ENCODE assay signal across 8 cellular contexts in genomic region chr20:63979221-63979548, GRCh38. TPM values are rescaled to one million over a fixed set of nuclear protein-coding genes. Genes with fewer than 3 reads are reported as not detected.
DNase-seq lines count a peak whose midpoint lies in the region; ATAC-seq and TF ChIP-seq lines count a peak whose summit lies in the region.

No MANE protein-coding gene starts in this region.

- peaks cover 41 to 71% (median 56%) of the 10 kb centered on the region in 4 donors for H3K4me1 Mint-ChIP-seq in CD4-positive, alpha-beta memory T cell

- H3K27me3 ChIP-seq in CD4-positive, alpha-beta memory T cell (ENCODE audit: insufficient read depth, low read length), result no peaks in the 10 kb centered on the region
- H3K27me3 ChIP-seq in OCI-LY1 (ENCODE audit: insufficient read depth, low read length) (no peaks in the 10 kb centered on the region), neuronal stem cell (ENCODE audit: control insufficient read depth in 3 of 3, insufficient read depth in 3 of 3, low read depth in 1 of 3, low read length in 3 of 3) (peaks cover 0 to 3% (median 0%) of the 10 kb centered on the region in 3 experiments)

- H2BK120ac ChIP-seq in neuronal stem cell (ENCODE audit: low read depth, low read length), result no peak overlapping the region

- H3K36me3 Mint-ChIP-seq in CD4-positive, alpha-beta memory T cell, result peaks cover 20 to 37% of the 10 kb centered on the region in 2 donors

- no peaks in the 10 kb centered on the region for H3K9me2 ChIP-seq in OCI-LY1 (ENCODE audit: low read depth, low read length)

- H4K20me1 ChIP-seq in OCI-LY1 (ENCODE audit: insufficient read depth, low read length), result no peaks in the 10 kb centered on the region

- no peaks in the 10 kb centered on the region for H3K9me3 ChIP-seq in CD4-positive, alpha-beta memory T cell (ENCODE audit: control insufficient read depth in 1 of 2, low read length in 2 of 2)
- H3K9me3 ChIP-seq in OCI-LY1 (ENCODE audit: low read length) (no peaks in the 10 kb centered on the region), neuronal stem cell (replicated peaks in 1 of 2; ENCODE audit: control insufficient read depth in 2 of 2, insufficient read depth in 1 of 2, low read depth in 1 of 2, low read length in 2 of 2) (no peaks in the 10 kb centered on the region)

- no peak for DNase-seq in CD4-positive, alpha-beta memory T cell
- DNase-seq in epithelial cell of esophagus (ENCODE audit: low read depth) (no peak), neuronal stem cell (ENCODE audit: low spot score) (no peak), H4 (ENCODE audit: low spot score) (no peak), NCI-H1092 (lab: John Stamatoyannopoulos, UW) (no peak)
- no peak for DNase-seq in stimulated activated CD4-positive, alpha-beta T cell treated with anti-CD3 and anti-CD28 coated beads, Interleukin-4, amount 100 ng/mL, for 1 hour

- H3K9ac ChIP-seq in OCI-LY1 (ENCODE audit: low read length), result peak overlapping the region; percentile 81
- peak overlapping the region; percentile 93 for H3K9ac ChIP-seq in neuronal stem cell (ENCODE audit: low read depth, low read length, poor library complexity)

- peak overlapping the region; percentile 63 for H3K27ac ChIP-seq in CD4-positive, alpha-beta memory T cell (ENCODE audit: low read depth, low read length)
- H3K27ac ChIP-seq in OCI-LY1 (ENCODE audit: low read depth, low read length, poor library complexity, severe bottlenecking) (peak overlapping the region; percentile 69), neuronal stem cell (replicated peaks; ENCODE audit: low read length) (no peak overlapping the region)

- POLR2A ChIA-PET in CD4-positive, alpha-beta memory T cell (lab: Charles Lee; ENCODE audit: partially characterized antibody), result interaction anchor here (0.8 to 2.5 kb wide), 15 partner anchors 9 to 458 kb away, joined by 3 to 71 read pairs (median 9); partner anchors contain the start of genes GMEB2, PPDPF, PTK6 and RGS19

- H3K4me2 ChIP-seq in OCI-LY1 (ENCODE audit: low read length) (peak overlapping the region; percentile 100), neuronal stem cell (ENCODE audit: insufficient read depth, low read length, poor library complexity, severe bottlenecking) (peak overlapping the region; percentile 99)

- peak overlapping the region in 1 of 2 donors; percentile 59 for H3K4me3 ChIP-seq in CD4-positive, alpha-beta memory T cell (ENCODE audit: low read length in 2 of 2)
- H3K4me3 ChIP-seq in OCI-LY1 (ENCODE audit: low read depth, low read length, poor library complexity, severe bottlenecking), result peak overlapping the region; percentile 93
- peak overlapping the region; percentile 63 for H3K4me3 ChIP-seq in epithelial cell of esophagus (ENCODE audit: low read length)
- peak overlapping the region; percentile 84 to 93 for H3K4me3 ChIP-seq in neuronal stem cell (ENCODE audit: low read length in 2 of 2)

- H2AFZ ChIP-seq in OCI-LY1 (ENCODE audit: low read length) (no peak overlapping the region), neuronal stem cell (ENCODE audit: low read length) (peak overlapping the region; percentile 93)

- peak overlapping the region; percentile 97 for H3K18ac ChIP-seq in neuronal stem cell (ENCODE audit: low read length)

- peaks cover 0 to 1% (median 0%) of the 10 kb centered on the region in 8 donors for H3K9me3 Mint-ChIP-seq in CD4-positive, alpha-beta memory T cell

- WGBS in neuronal stem cell (ENCODE audit: extremely low coverage in 2 of 2, insufficient read length in 2 of 2, insufficient replicate concordance in 1 of 2), 2 donors, result no CpG with 5 or more reads among the region's 45 CpGs

- peaks cover 13% of the 10 kb centered on the region for H3K36me3 ChIP-seq in CD4-positive, alpha-beta memory T cell (ENCODE audit: insufficient read depth, low read length)
- peaks cover 14% of the 10 kb centered on the region; the same call in 1 of the 2 replicates for H3K36me3 ChIP-seq in OCI-LY1 (ENCODE audit: insufficient read depth, low read length)
- H3K36me3 ChIP-seq in neuronal stem cell (replicated peaks in 1 of 2; ENCODE audit: control insufficient read depth in 2 of 2, insufficient read depth in 2 of 2, low read length in 2 of 2), result peaks cover 8 to 22% of the 10 kb centered on the region in 2 donors

- no peak for TF ChIP-seq CTCF in OCI-LY1 (IDR thresholded peaks at IDR 0.05; ENCODE audit: low read length)
- TF ChIP-seq CTCF in epithelial cell of esophagus (IDR thresholded peaks at IDR 0.05; ENCODE audit: insufficient read depth, low read depth, low read length, missing control alignments), result peak; percentile 0

- H4K8ac ChIP-seq in neuronal stem cell (ENCODE audit: low read depth, low read length), result no peak overlapping the region

- peak overlapping the region; percentile 74 for H2AK5ac ChIP-seq in neuronal stem cell (ENCODE audit: low read depth, low read length)

- H3K79me2 ChIP-seq in OCI-LY1 (ENCODE audit: insufficient read depth, low read length), result peaks cover 6% of the 10 kb centered on the region; the same call in 1 of the 2 replicates

- H3K27me3 Mint-ChIP-seq in CD4-positive, alpha-beta memory T cell, result no peaks in the 10 kb centered on the region

- peaks cover 4% of the 10 kb centered on the region; the same call in 1 of the 2 replicates for H3F3A ChIP-seq in OCI-LY1 (ENCODE audit: insufficient read depth, low read length)

- H3K23ac ChIP-seq in neuronal stem cell (ENCODE audit: low read depth, low read length, poor library complexity), result peak overlapping the region; percentile 89

- ATAC-seq in HG03571 (IDR thresholded peaks at IDR 0.05; ENCODE audit: unreplicated experiment), result no peak

- peaks cover 54% of the 10 kb centered on the region for H3K4me1 ChIP-seq in CD4-positive, alpha-beta memory T cell (ENCODE audit: insufficient read depth, low read length)
- peaks cover 34% of the 10 kb centered on the region for H3K4me1 ChIP-seq in OCI-LY1 (ENCODE audit: insufficient read depth, low read length, severe bottlenecking)
- peaks cover 11 to 14% of the 10 kb centered on the region in 2 donors for H3K4me1 ChIP-seq in neuronal stem cell (ENCODE audit: control insufficient read depth in 2 of 2, insufficient read depth in 1 of 2, low read depth in 1 of 2, low read length in 2 of 2)

- H2BK5ac ChIP-seq in neuronal stem cell (ENCODE audit: low read length), result peak overlapping the region; percentile 87

- no peak overlapping the region for H3K4ac ChIP-seq in neuronal stem cell (ENCODE audit: low read length)

- H3K27ac Mint-ChIP-seq in CD4-positive, alpha-beta memory T cell, result peak overlapping the region in 2 of 7 donors; percentile 59 to 89

- H2BK12ac ChIP-seq in neuronal stem cell (ENCODE audit: low read length), result no peak overlapping the region

- intact Hi-C loops in CD4-positive, alpha-beta memory T cell (cut with micrococcal nuclease), result no loop called here

- H3K79me1 ChIP-seq in neuronal stem cell (ENCODE audit: low read depth, low read length), result peaks cover 10% of the 10 kb centered on the region

- CTCF ChIA-PET in CD4-positive, alpha-beta memory T cell (lab: Charles Lee; ENCODE audit: partially characterized antibody), result interaction anchor here (1.1 to 4.2 kb wide), 10 partner anchors 23 to 483 kb away, joined by 3 to 84 read pairs (median 6); partner anchors contain the start of genes ARFRP1, C20orf204, LIME1 and TCEA2

- H2BK15ac ChIP-seq in neuronal stem cell (ENCODE audit: low read length), result peak overlapping the region; percentile 81

- peak overlapping the region; percentile 63 to 87 (median 83) for H3K4me3 Mint-ChIP-seq in CD4-positive, alpha-beta memory T cell

- peak overlapping the region; percentile 53 for H4K91ac ChIP-seq in neuronal stem cell (ENCODE audit: low read depth, low read length, poor library complexity)

- H3K14ac ChIP-seq in neuronal stem cell (ENCODE audit: low read length), result peak overlapping the region; percentile 97

RNA-seq across cellular contexts. Expression of gene SAMD10, which starts 0.3 kb away (rescaled TPM):
- 1 to 10 TPM; 7.4 to 7.5 TPM for total RNA-seq in CD4-positive, alpha-beta memory T cell
- 10 to 100 TPM in 1 of 2 donors, 1 to 10 TPM in 1; 9.7 to 13.0 TPM for polyA plus RNA-seq in CD4-positive, alpha-beta memory T cell
- 6.5 TPM for polyA plus RNA-seq in neuronal stem cell (2013, experiment 1 of 2)
- polyA plus RNA-seq in neuronal stem cell (2013, experiment 2 of 2), result 5.8 TPM
- not detected in 2 replicates for total RNA-seq in H4 (2014; rRNA removed; shearing (Covaris generic))

RNA-seq across cellular contexts. Expression of gene PRPF6, which starts 1.7 kb away (rescaled TPM):
- total RNA-seq in CD4-positive, alpha-beta memory T cell, result 10 to 100 TPM; 86.4 to 88.7 TPM
- 100 to 1,000 TPM in 1 of 2 donors, 10 to 100 TPM in 1; 63.8 to 101 TPM for polyA plus RNA-seq in CD4-positive, alpha-beta memory T cell
- 50.0 TPM for polyA plus RNA-seq in neuronal stem cell (2013, experiment 1 of 2)
- polyA plus RNA-seq in neuronal stem cell (2013, experiment 2 of 2), result 49.3 TPM
- 35.9 and 36.5 TPM in 2 replicates for total RNA-seq in H4 (2014; rRNA removed; shearing (Covaris generic))

RNA-seq across cellular contexts. Expression of gene ZNF512B, which starts 9.5 kb away (rescaled TPM):
- 10 to 100 TPM; 20.7 to 22.0 TPM for total RNA-seq in CD4-positive, alpha-beta memory T cell
- 1 to 10 TPM in 1 of 2 donors, under 1 TPM in 1; 0.20 to 1.7 TPM for polyA plus RNA-seq in CD4-positive, alpha-beta memory T cell
- polyA plus RNA-seq in neuronal stem cell (2013, experiment 1 of 2), result 7.8 TPM
- 7.3 TPM for polyA plus RNA-seq in neuronal stem cell (2013, experiment 2 of 2)
- 2.2 and 4.4 TPM in 2 replicates for total RNA-seq in H4 (2014; rRNA removed; shearing (Covaris generic))

RNA-seq across cellular contexts. Expression of gene UCKL1, which starts 23.0 kb away (rescaled TPM):
- 10 to 100 TPM; 53.7 to 55.1 TPM for total RNA-seq in CD4-positive, alpha-beta memory T cell
- polyA plus RNA-seq in CD4-positive, alpha-beta memory T cell, result 10 to 100 TPM; 26.2 to 31.8 TPM
- polyA plus RNA-seq in neuronal stem cell (2013, experiment 1 of 2), result 17.0 TPM
- polyA plus RNA-seq in neuronal stem cell (2013, experiment 2 of 2), result 15.6 TPM
- 14.1 and 16.1 TPM in 2 replicates for total RNA-seq in H4 (2014; rRNA removed; shearing (Covaris generic))

RNA-seq across cellular contexts. Expression of gene C20orf204, which starts 56.8 kb away (rescaled TPM):
- total RNA-seq in CD4-positive, alpha-beta memory T cell, result 1 to 10 TPM; 3.7 to 4.1 TPM
- polyA plus RNA-seq in CD4-positive, alpha-beta memory T cell, result under 1 TPM in 1 of 2 donors, not detected in 1; 0.22 TPM
- polyA plus RNA-seq in neuronal stem cell (2013, experiment 1 of 2), result 0.14 TPM
- polyA plus RNA-seq in neuronal stem cell (2013, experiment 2 of 2), result 0.25 TPM
- 0.08 TPM in 1 of 2 replicates, not detected in the other for total RNA-seq in H4 (2014; rRNA removed; shearing (Covaris generic))
